In the genomic region with DNA sequence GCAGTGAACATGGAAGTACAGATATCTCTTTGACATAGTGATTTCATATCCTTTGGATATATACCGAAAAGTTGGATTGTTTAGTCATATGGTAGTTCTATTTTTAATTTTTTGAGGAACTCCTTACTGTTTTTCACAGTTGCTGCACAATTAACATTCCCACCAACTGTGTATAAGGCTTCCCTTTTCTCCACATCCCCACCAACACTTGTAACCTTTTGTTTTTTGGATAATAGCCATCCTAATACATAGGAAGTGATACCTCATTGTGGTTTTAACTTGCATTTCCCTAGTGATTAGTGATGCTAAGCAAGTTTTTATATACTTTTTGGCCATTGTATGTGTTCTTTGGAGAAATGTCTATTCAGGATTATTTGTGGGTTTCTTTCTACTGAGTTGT, we compare ENCODE assay signal across 24 cellular contexts. TPM values are rescaled to one million over a fixed set of nuclear protein-coding genes. Genes with fewer than 3 reads are reported as not detected.
DNase-seq lines count a peak whose midpoint lies in the region; ATAC-seq and TF ChIP-seq lines count a peak whose summit lies in the region.
"Had no signal": no experiment of that assay in that cellular context is flagged by ENCODE, and none has a peak within 500 bp of the region (broad histone marks: within the 10 kb centered on the region; RNA-seq: fewer than 3 reads in every experiment).

No MANE protein-coding gene starts in this region.

- intact Hi-C loops in upper lobe of right lung (cut with DNase I) (no loop called here), thyroid gland (cut with DNase I) (no loop called here)

- H3K9me3 ChIP-seq in upper lobe of right lung (no peaks in the 10 kb centered on the region), osteoblast (ENCODE audit: low read depth, low read length) (no peaks in the 10 kb centered on the region), thyroid gland (no peaks in the 10 kb centered on the region)
- H3K9me3 ChIP-seq: Peyer's patch, SK-N-SH had no signal

- DNase-seq in NOMO-1 treated with DMSO at 0.1 percent for 48 hours (lab: John Stamatoyannopoulos, UW; ENCODE audit: unreplicated experiment): peak; percentile 33
- DNase-seq in NOMO-1 treated with dmso at 0.1 percent for 144 hours (lab: John Stamatoyannopoulos, UW; ENCODE audit: unreplicated experiment): no peak
- DNase-seq in MV-4-11 (lab: John Stamatoyannopoulos, UW): peak; percentile 45
- DNase-seq in fibroblast of mammary gland (ENCODE audit: low read depth): peak; percentile 17
- DNase-seq in upper lobe of right lung: no peak
- no peak for DNase-seq in osteoblast (ENCODE audit: insufficient read length, low spot score, missing footprints)
- no peak for DNase-seq in thyroid gland
- DNase-seq: ACHN; CD4-positive, CD25-positive, alpha-beta regulatory T cell; DMS153; DND-41; GM23248; H7; NCI-H1105 treated with DMSO at 0.1 percent for 48 hours; NCI-H146; NCI-H1930; NCI-H2107; NCI-H446 treated with DMSO at 0.1 percent for 48 hours; NCI-H526; OCI-M1; Peyer's patch; SK-N-SH had no signal

- no peak overlapping the region for H3K4me2 ChIP-seq in osteoblast (ENCODE audit: insufficient read depth, low read length)
- H3K4me2 ChIP-seq: SK-N-SH had no signal

- 76 to 84% methylated on average over 1 of the region's 1 CpG for WGBS in thyroid gland, 2 donors

- no peak overlapping the region for H2AFZ ChIP-seq in osteoblast (ENCODE audit: low read length)
- H2AFZ ChIP-seq: GM23248 had no signal

- ATAC-seq in upper lobe of right lung: peak; percentile 68
- ATAC-seq: K562 had no signal

- no peak for TF ChIP-seq POLR2A in thyroid gland (IDR thresholded peaks at IDR 0.05)

- H3K36me3 ChIP-seq in upper lobe of right lung: no peaks in the 10 kb centered on the region
- H3K36me3 ChIP-seq in osteoblast (ENCODE audit: insufficient read depth, low read length): no peaks in the 10 kb centered on the region
- no peaks in the 10 kb centered on the region for H3K36me3 ChIP-seq in thyroid gland
- H3K36me3 ChIP-seq: Peyer's patch had no signal

- no peak for TF ChIP-seq CTCF in fibroblast of mammary gland (conservative IDR thresholded peaks at IDR 0.05; ENCODE audit: control insufficient read depth, insufficient read depth, low read depth, low read length)
- TF ChIP-seq CTCF in upper lobe of right lung (IDR thresholded peaks at IDR 0.05): no peak
- no peak for TF ChIP-seq CTCF in osteoblast (IDR thresholded peaks at IDR 0.05; ENCODE audit: extremely low read depth, low read depth, low read length)
- no peak for TF ChIP-seq CTCF in thyroid gland (IDR thresholded peaks at IDR 0.05)

- H3K27me3 ChIP-seq in upper lobe of right lung (no peaks in the 10 kb centered on the region), osteoblast (ENCODE audit: insufficient read depth, low read length) (no peaks in the 10 kb centered on the region), thyroid gland (no peaks in the 10 kb centered on the region)
- H3K27me3 ChIP-seq: Peyer's patch had no signal

- H4K20me1 ChIP-seq in osteoblast (ENCODE audit: insufficient read depth, low read length): no peaks in the 10 kb centered on the region

- H3K79me2 ChIP-seq in osteoblast (ENCODE audit: insufficient read depth, low read length): no peaks in the 10 kb centered on the region

- H3K4me3 ChIP-seq in fibroblast of mammary gland (ENCODE audit: control insufficient read depth, low read depth, low read length) (no peak overlapping the region), upper lobe of right lung (no peak overlapping the region), osteoblast (ENCODE audit: insufficient read depth, low read length) (no peak overlapping the region), thyroid gland (replicated peaks in 1 of 3) (no peak overlapping the region)
- H3K4me3 ChIP-seq: GM23248, K562, Peyer's patch had no signal

- no peak overlapping the region for H3K27ac ChIP-seq in upper lobe of right lung
- H3K27ac ChIP-seq in osteoblast (ENCODE audit: low read depth, low read length): no peak overlapping the region
- H3K27ac ChIP-seq in thyroid gland: no peak overlapping the region
- H3K27ac ChIP-seq: 22Rv1, GM23248, Peyer's patch had no signal

- H3K4me1 ChIP-seq in upper lobe of right lung (no peaks in the 10 kb centered on the region), osteoblast (ENCODE audit: insufficient read depth, low read length) (no peaks in the 10 kb centered on the region), thyroid gland (peaks cover 5 to 6% of the 10 kb centered on the region in 2 donors)
- H3K4me1 ChIP-seq: Peyer's patch had no signal

RNA-seq across cellular contexts. Expression of gene TENT5A, which starts 45.1 kb away (rescaled TPM):
- total RNA-seq in upper lobe of right lung (17.2 TPM), osteoblast (79.6 and 82.9 TPM in 2 replicates), thyroid gland (10 to 100 TPM; 18.4 to 40.3 (median 27.7) TPM)

Comparison
In these comparisons a context has a peak if more than half of its experiments do, and no peak if none do; other contexts are left out.
1. DNase-seq: peak in NOMO-1 treated with DMSO at 0.1 percent for 48 hours (single experiment), MV-4-11 (single experiment) and fibroblast of mammary gland (single experiment); none in NOMO-1 treated with dmso at 0.1 percent for 144 hours (single experiment), upper lobe of right lung (single experiment), osteoblast (single experiment) and thyroid gland (0 of 2).